ENCODE assay signal across 24 cellular contexts in genomic region chr1:87093286-87093685, GRCh38.
DNase-seq lines count a peak whose midpoint lies in the region; ATAC-seq, FAIRE-seq and TF ChIP-seq lines count a peak whose summit lies in the region.
"Had no signal": no experiment of that assay in that cellular context is flagged by ENCODE, and none has a peak within 500 bp of the region (broad histone marks: within the 10 kb centered on the region; RNA-seq: fewer than 3 reads in every experiment).

No MANE protein-coding gene starts in this region.

- no peak overlapping the region for H3K9ac ChIP-seq in keratinocyte (ENCODE audit: control insufficient read depth, extremely low read depth, insufficient read depth, low read length)

- H3K4me3 Mint-ChIP-seq in activated naive CD8-positive, alpha-beta T cell treated with anti-CD3 and anti-CD28 coated beads, Interleukin-2, amount 50 U/mL, for 24 hours, result no peak overlapping the region
- H3K4me3 Mint-ChIP-seq: naive B cell had no signal

- dilution Hi-C loops in keratinocyte (cut with MboI; ENCODE audit: extremely low pct_ligation_motif_present, low sequenced_read_pairs), result no loop called here

- no peak for ATAC-seq in activated naive CD8-positive, alpha-beta T cell treated with anti-CD3 and anti-CD28 coated beads, Interleukin-2, amount 50 U/mL, for 24 hours
- ATAC-seq in HG02970 (IDR thresholded peaks at IDR 0.05; ENCODE audit: low FRiP score, unreplicated experiment), result no peak
- ATAC-seq: gastrocnemius medialis, right lobe of liver had no signal

- DNase-seq in Daoy (ENCODE audit: low read depth), result peak; percentile 72
- DNase-seq in M059J (ENCODE audit: low read depth), result peak; percentile 93
- peak; percentile 25 for DNase-seq in amniotic epithelial cell (ENCODE audit: low read depth)
- peak; percentile 41 for DNase-seq in keratinocyte (ENCODE audit: low read depth, low spot score)
- DNase-seq in activated naive CD4-positive, alpha-beta T cell treated with anti-CD3 and anti-CD28 coated beads, Interleukin-2, amount 50 U/mL, for 16 hours, result no peak
- no peak for DNase-seq in activated naive CD8-positive, alpha-beta T cell treated with anti-CD3 and anti-CD28 coated beads, Interleukin-2, amount 50 U/mL, for 24 hours
- no peak for DNase-seq in SIG-M5 (lab: John Stamatoyannopoulos, UW)
- DNase-seq: activated CD4-positive, alpha-beta T cell treated with anti-CD3 and anti-CD28 coated beads, Interleukin-2, amount 50 U/mL, for 1 hour; activated CD8-positive, alpha-beta memory T cell treated with anti-CD3 and anti-CD28 coated beads, Interleukin-2, amount 50 U/mL, for 4 hours; adrenal gland; C1 segment of cervical spinal cord; gastrocnemius medialis; hypothalamus; KG1; naive B cell; NCI-H1105; NCI-H2107; NCI-H510A treated with DMSO at 0.1 percent for 48 hours; right lobe of liver; stimulated activated CD4-positive, alpha-beta T cell treated with anti-CD3 and anti-CD28 coated beads, Interleukin-15, amount 100 ng/mL, for 24 hours; substantia nigra had no signal

- no peak overlapping the region for H3K27ac Mint-ChIP-seq in activated naive CD8-positive, alpha-beta T cell treated with anti-CD3 and anti-CD28 coated beads, Interleukin-2, amount 50 U/mL, for 24 hours

- H3K36me3 Mint-ChIP-seq in activated naive CD8-positive, alpha-beta T cell treated with anti-CD3 and anti-CD28 coated beads, Interleukin-2, amount 50 U/mL, for 24 hours (ENCODE audit: low read depth), result peaks cover 6% of the 10 kb centered on the region

- H3K27ac ChIP-seq in keratinocyte (ENCODE audit: control insufficient read depth, insufficient read depth, low read length), result no peak overlapping the region
- H3K27ac ChIP-seq: adrenal gland, gastrocnemius medialis, right lobe of liver had no signal

- no peaks in the 10 kb centered on the region for H3K27me3 ChIP-seq in keratinocyte (ENCODE audit: control insufficient read depth, extremely low read depth, insufficient read depth, low read length)
- H3K27me3 ChIP-seq: adrenal gland, gastrocnemius medialis, right lobe of liver had no signal

- no peak overlapping the region for H3K4me3 ChIP-seq in keratinocyte (ENCODE audit: control insufficient read depth in 2 of 3, extremely low read depth in 1 of 3, insufficient read depth in 2 of 3, low read depth in 1 of 3, low read length in 3 of 3)
- H3K4me3 ChIP-seq: adrenal gland, gastrocnemius medialis, right lobe of liver had no signal

- no peaks in the 10 kb centered on the region for H4K20me1 ChIP-seq in keratinocyte (ENCODE audit: control insufficient read depth, extremely low read depth, insufficient read depth, low read length)

- peaks cover 20% of the 10 kb centered on the region for H3K4me1 ChIP-seq in keratinocyte (ENCODE audit: control insufficient read depth, extremely low read depth, insufficient read depth, low read length)
- H3K4me1 ChIP-seq: adrenal gland, gastrocnemius medialis, right lobe of liver had no signal

- H3K27me3 Mint-ChIP-seq in activated naive CD8-positive, alpha-beta T cell treated with anti-CD3 and anti-CD28 coated beads, Interleukin-2, amount 50 U/mL, for 24 hours, result no peaks in the 10 kb centered on the region
- H3K27me3 Mint-ChIP-seq: naive B cell had no signal

- peak overlapping the region; percentile 77 for H3K4me2 ChIP-seq in keratinocyte (ENCODE audit: control insufficient read depth, extremely low read depth, insufficient read depth, low read depth, low read length)

- H2AFZ ChIP-seq in keratinocyte (ENCODE audit: control insufficient read depth, low read length), result peak overlapping the region; percentile 25

- H3K9me1 ChIP-seq in keratinocyte (ENCODE audit: control insufficient read depth, extremely low read depth, insufficient read depth, low read length), result no peaks in the 10 kb centered on the region

- no peaks in the 10 kb centered on the region for H3K9me3 ChIP-seq in keratinocyte (ENCODE audit: control insufficient read depth, low read depth, low read length)
- H3K9me3 ChIP-seq: adrenal gland, gastrocnemius medialis, right lobe of liver had no signal

- peak; percentile 90 for FAIRE-seq in keratinocyte (lab: Jason Lieb, UNC)
- FAIRE-seq: D721Med, urothelium cell line had no signal

- H3K79me2 ChIP-seq in keratinocyte (ENCODE audit: control insufficient read depth, insufficient read depth, low read length), result no peaks in the 10 kb centered on the region

- TF ChIP-seq CTCF in keratinocyte (optimal IDR thresholded peaks at IDR 0.05 in 1 of 3, IDR thresholded peaks at IDR 0.05 in 1 of 3, conservative IDR thresholded peaks at IDR 0.05 in 1 of 3; ENCODE audit: extremely low read depth in 1 of 3, insufficient read depth in 2 of 3, low read length in 3 of 3), result no peak

- H3K4me1 Mint-ChIP-seq in activated naive CD8-positive, alpha-beta T cell treated with anti-CD3 and anti-CD28 coated beads, Interleukin-2, amount 50 U/mL, for 24 hours, result peaks cover 3% of the 10 kb centered on the region

- H3K9me3 Mint-ChIP-seq in activated naive CD8-positive, alpha-beta T cell treated with anti-CD3 and anti-CD28 coated beads, Interleukin-2, amount 50 U/mL, for 24 hours, result no peaks in the 10 kb centered on the region
- H3K9me3 Mint-ChIP-seq: naive B cell had no signal

- H3K36me3 ChIP-seq in keratinocyte (ENCODE audit: control insufficient read depth in 2 of 2, extremely low read depth in 1 of 2, insufficient read depth in 2 of 2, low read length in 2 of 2), result no peaks in the 10 kb centered on the region
- H3K36me3 ChIP-seq: adrenal gland, gastrocnemius medialis, right lobe of liver had no signal

Comparison
In these comparisons a context has a peak if more than half of its experiments do, and no peak if none do; other contexts are left out.
1. DNase-seq: peak in Daoy (single experiment), M059J (single experiment), amniotic epithelial cell (single experiment) and keratinocyte (single experiment); none in activated naive CD4-positive, alpha-beta T cell treated with anti-CD3 and anti-CD28 coated beads, Interleukin-2, amount 50 U/mL, for 16 hours (single experiment), activated naive CD8-positive, alpha-beta T cell treated with anti-CD3 and anti-CD28 coated beads, Interleukin-2, amount 50 U/mL, for 24 hours (single experiment) and SIG-M5 (single experiment).